In the genomic region with DNA sequence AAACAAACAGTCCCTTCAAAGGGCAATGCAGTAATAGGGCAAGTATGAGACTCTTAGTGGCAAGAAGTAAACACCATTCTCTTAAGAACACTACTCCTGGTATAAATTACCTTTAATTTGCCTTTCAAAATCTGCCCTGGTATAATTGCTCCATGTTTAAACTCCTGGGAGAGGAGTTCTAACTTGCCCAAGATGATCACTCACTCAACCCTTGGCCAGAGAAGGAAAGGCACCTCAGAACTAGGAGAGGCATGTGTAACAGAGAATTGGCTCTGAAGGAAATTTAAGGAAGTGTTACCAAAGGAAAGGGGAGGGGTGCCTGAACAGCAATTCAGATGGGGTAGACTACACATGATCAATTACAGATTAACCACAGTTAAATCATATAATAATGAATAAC, we compare ENCODE assay signal across 27 cellular contexts.
"Had no signal": no experiment of that assay in that cellular context is flagged by ENCODE, and none has a peak within 500 bp of the region (broad histone marks: within the 10 kb centered on the region; RNA-seq: fewer than 3 reads in every experiment).

No MANE protein-coding gene starts in this region.

- ATAC-seq: left colon; left ventricle myocardium superior; lower lobe of right lung; mucosa of descending colon; natural killer cell treated with Interleukin-12 subunit alpha and Interleukin-12 subunit beta and Interleukin-15 and Interleukin-18, amount 100 ng/mL, for 72 hours; right lobe of liver had no signal

- H3K27ac ChIP-seq: dorsolateral prefrontal cortex, esophagus muscularis mucosa, lower lobe of right lung, neutrophil, parathyroid adenoma, right lobe of liver, stomach, thyroid gland had no signal

- H3K4me3 ChIP-seq: dorsolateral prefrontal cortex, esophagus muscularis mucosa, lower lobe of right lung, mucosa of descending colon, right lobe of liver, stomach, thyroid gland had no signal

- H2AFZ ChIP-seq: parathyroid adenoma had no signal

- FAIRE-seq: colon, frontal cortex, small intestine, urothelium cell line had no signal

- H3K9ac ChIP-seq: parathyroid adenoma had no signal

- H3K9me3 ChIP-seq: lower lobe of right lung, mucosa of descending colon, neutrophil, right lobe of liver, thyroid gland had no signal

- H3K27me3 ChIP-seq: dorsolateral prefrontal cortex, esophagus muscularis mucosa, neutrophil, right lobe of liver, stomach, thyroid gland had no signal

- H3K36me3 ChIP-seq: esophagus muscularis mucosa, lower lobe of right lung, neutrophil, right lobe of liver, stomach, thyroid gland had no signal

- DNase-seq: dorsolateral prefrontal cortex; effector CD4-positive, alpha-beta T cell; hypothalamus; immature natural killer cell; islet precursor cell; kidney glomerular epithelial cell; left colon; left ventricle myocardium superior; lower lobe of right lung; mucosa of descending colon; naive B cell; right lobe of liver; small intestine; stimulated activated CD4-positive, alpha-beta T cell treated with anti-CD3 and anti-CD28 coated beads, Interleukin-12 subunit alpha, Interleukin-12 subunit beta, amount 100 ng/mL, for 4 hours; stimulated activated CD4-positive, alpha-beta T cell treated with anti-CD3 and anti-CD28 coated beads, Interleukin-1b, Interleukin-23, amount 100 ng/mL, for 48 hours; stimulated activated CD4-positive, alpha-beta T cell treated with anti-CD3 and anti-CD28 coated beads, Interleukin-4, amount 100 ng/mL, for 1 hour; stimulated activated CD8-positive, alpha-beta memory T cell treated with anti-CD3 and anti-CD28 coated beads, Interleukin-4, amount 100 ng/mL, for 48 hours; stimulated activated naive CD4-positive, alpha-beta T cell treated with Interleukin-2 at 50 U/mL for 16 hours; stomach; thyroid gland had no signal

- H3K4me1 ChIP-seq: esophagus muscularis mucosa, lower lobe of right lung, parathyroid adenoma, right lobe of liver, stomach, thyroid gland had no signal
